Comparison of ENCODE assay signal across 8 cellular contexts in the genomic region with DNA sequence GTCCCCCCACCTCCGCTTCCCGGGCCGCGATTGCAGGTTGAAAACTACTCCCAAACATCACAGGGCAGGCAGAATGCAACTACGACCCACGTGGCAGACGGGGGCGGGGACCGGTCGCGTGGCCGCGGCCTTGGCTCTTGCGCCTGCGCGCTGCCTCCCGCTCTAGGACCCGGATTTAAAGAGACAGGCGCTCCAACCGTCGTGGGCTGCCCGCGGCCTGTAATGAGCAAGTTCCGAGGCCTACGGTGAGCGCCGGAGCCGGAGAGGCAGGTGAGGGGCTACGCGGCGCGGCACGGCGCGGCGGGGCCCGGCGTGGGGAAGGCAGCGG. TPM values are rescaled to one million over a fixed set of nuclear protein-coding genes. Genes with fewer than 3 reads are reported as not detected.
A peak's percentile ranks its signal among the peaks of the same experiment; 100 is the strongest.
DNase-seq lines count a peak whose midpoint lies in the region; ATAC-seq, FAIRE-seq and TF ChIP-seq lines count a peak whose summit lies in the region.

A gene (plus strand): TSS at position 160 of the 328 bp plus-strand sequence. CDS start 2,494 bp downstream, outside the sequence.

- H2AK9ac ChIP-seq in IMR-90 (replicated peaks; ENCODE audit: low read depth, low read length, poor library complexity): peak within 1 kb of the TSS; percentile 99

- H2BK5ac ChIP-seq in IMR-90 (ENCODE audit: low read depth, low read length, poor library complexity, severe bottlenecking): peak within 1 kb of the TSS; percentile 99

- no peak for TF ChIP-seq RAD21 in IMR-90 (IDR thresholded peaks at IDR 0.05; ENCODE audit: low read length)

- peak within 1 kb of the TSS; percentile 86 for H4K5ac ChIP-seq in IMR-90 (ENCODE audit: low read depth, low read length)

- FAIRE-seq in D721Med (lab: Jason Lieb, UNC): no peak

- H3K56ac ChIP-seq in IMR-90 (ENCODE audit: extremely low read depth, insufficient read depth, low read length): peak within 1 kb of the TSS; percentile 79

- H3K36me3 ChIP-seq in IMR-90 (ENCODE audit: control insufficient read depth, insufficient read depth, low read length) (peaks cover 4% of the 10 kb centered on the region; the same call in 1 of the 2 replicates), OCI-LY7 (ENCODE audit: insufficient read depth, low read length) (peaks cover 26% of the 10 kb centered on the region)

- H3K27ac ChIP-seq in IMR-90 (ENCODE audit: insufficient read depth, low read length): peak within 1 kb of the TSS; percentile 96
- peak within 1 kb of the TSS; percentile 82 for H3K27ac ChIP-seq in OCI-LY7 (ENCODE audit: low read depth, low read length, poor library complexity, severe bottlenecking)

- CTCF ChIA-PET in IMR-90 (lab: Yijun Ruan, JAX) (no interaction called here), OCI-LY7 (lab: Charles Lee; ENCODE audit: unreplicated experiment) (no interaction called here)

- no TSS peak for BruUV-seq in IMR-90 (replicated peaks; lab: Mats Ljungman, UMichigan)
- BruUV-seq in OCI-LY7 (replicated peaks; lab: Mats Ljungman, UMichigan): no TSS peak

- H3K4me3 ChIP-seq in IMR-90 (ENCODE audit: insufficient read depth, low read depth, low read length): peak within 1 kb of the TSS; percentile 91
- H3K4me3 ChIP-seq in OCI-LY7 (ENCODE audit: low read depth, low read length, poor library complexity, severe bottlenecking): peak within 1 kb of the TSS; percentile 92

- H3K9ac ChIP-seq in IMR-90 (ENCODE audit: low read depth, low read length): peak within 1 kb of the TSS; percentile 89

- peak within 1 kb of the TSS; percentile 95 for H4K91ac ChIP-seq in IMR-90 (ENCODE audit: insufficient read depth, low read depth, low read length)

- H3K4me1 ChIP-seq in IMR-90 (ENCODE audit: control insufficient read depth, insufficient read depth, low read length): peaks cover 7% of the 10 kb centered on the region
- peaks cover 16% of the 10 kb centered on the region for H3K4me1 ChIP-seq in OCI-LY7 (ENCODE audit: insufficient read depth, low read length, poor library complexity, severe bottlenecking)

- peak within 1 kb of the TSS; percentile 95 for H3K14ac ChIP-seq in IMR-90 (replicated peaks; ENCODE audit: low read depth, low read length)

- H3K18ac ChIP-seq in IMR-90 (ENCODE audit: low read depth, low read length): peak within 1 kb of the TSS; percentile 74

- no peaks in the 10 kb centered on the region for H4K20me1 ChIP-seq in IMR-90 (ENCODE audit: insufficient read depth, low read length)
- no peaks in the 10 kb centered on the region for H4K20me1 ChIP-seq in OCI-LY7 (ENCODE audit: insufficient read depth, low read length)

- H2BK15ac ChIP-seq in IMR-90 (ENCODE audit: low read depth, low read length): peak within 1 kb of the TSS; percentile 62; the same call in 1 of the 3 replicates

- 0 out of 2 replicates have a peak, but pooled peaks cover 3% of the 10 kb centered on the region for H3K9me1 ChIP-seq in IMR-90 (ENCODE audit: insufficient read depth, low read length)

- H3K4ac ChIP-seq in IMR-90 (ENCODE audit: low read depth, low read length): peak within 1 kb of the TSS; percentile 98

- H3K9me2 ChIP-seq in OCI-LY7 (ENCODE audit: insufficient read depth, low read length): no peaks in the 10 kb centered on the region

- TF ChIP-seq POLR2A in IMR-90 (IDR thresholded peaks at IDR 0.05; ENCODE audit: low read depth, low read length): peak; percentile 87

- peak within 1 kb of the TSS; percentile 99 for H2AFZ ChIP-seq in IMR-90 (replicated peaks; ENCODE audit: low read length, poor library complexity)
- peak within 1 kb of the TSS; percentile 90; the same call in 1 of the 2 replicates for H2AFZ ChIP-seq in OCI-LY7 (ENCODE audit: low read length)

- TF ChIP-seq CTCF in D721Med (IDR thresholded peaks at IDR 0.05; ENCODE audit: insufficient read depth, missing control alignments) (no peak), IMR-90 (conservative IDR thresholded peaks at IDR 0.05; ENCODE audit: low read depth, low read length) (no peak), OCI-LY7 (conservative IDR thresholded peaks at IDR 0.05; ENCODE audit: low read length) (no peak)

- intact Hi-C loops in IMR-90 (cut with micrococcal nuclease) (loop anchor here (1.0 to 5.0 kb wide), 2 partner anchors 19 to 137 kb away; a partner anchor contains a TSS), OCI-LY7 (cut with micrococcal nuclease; ENCODE audit: unreplicated experiment) (loop anchor here (2.0 to 5.0 kb wide), 3 partner anchors 108 to 138 kb away; a partner anchor contains a TSS)

- ATAC-seq in GM21528 (IDR thresholded peaks at IDR 0.05; ENCODE audit: low FRiP score, unreplicated experiment): peak; percentile 91
- peak; percentile 78 for ATAC-seq in IMR-90 (ENCODE audit: low read depth)

- peaks cover 25% of the 10 kb centered on the region; the same call in 1 of the 2 replicates for H3K79me2 ChIP-seq in OCI-LY7 (ENCODE audit: insufficient read depth, low read depth, low read length)

- H2BK120ac ChIP-seq in IMR-90 (ENCODE audit: low read depth, low read length): peak within 1 kb of the TSS; percentile 95

- peaks cover 16 to 27% of the 10 kb centered on the region in 2 experiments for H3K79me1 ChIP-seq in IMR-90 (ENCODE audit: low read depth in 1 of 2, low read length in 2 of 2)

- POLR2A ChIA-PET in IMR-90 (lab: Charles Lee; ENCODE audit: unreplicated experiment): interaction anchor here (1.2 kb wide), 1 partner anchor 12 kb away, joined by 4 read pairs; no protein-coding TSS in a partner anchor
- POLR2A ChIA-PET in OCI-LY7 (lab: Charles Lee): interaction anchor here (1.7 kb wide), 1 partner anchor 16 kb away, joined by 7 read pairs; no protein-coding TSS in a partner anchor

- WGBS in IMR-90 (ENCODE audit: extremely low coverage in 2 of 2, insufficient read length in 1 of 2), 2 experiments: 0% methylated on average over 25 of the region's 39 CpGs; no CpG with 5 or more reads in 1 of the 2 experiments

- H3K23ac ChIP-seq in IMR-90 (ENCODE audit: low read depth, low read length): peak within 1 kb of the TSS; percentile 82

- H3K4me2 ChIP-seq in IMR-90 (ENCODE audit: low read depth, low read length) (peak within 1 kb of the TSS; percentile 85), OCI-LY7 (ENCODE audit: low read length) (peak within 1 kb of the TSS; percentile 99)

- no peak within 1 kb of the TSS for H2BK20ac ChIP-seq in IMR-90 (ENCODE audit: low read depth, low read length)

- dilution Hi-C loops in IMR-90 (cut with HindIII; ENCODE audit: low sequenced_read_pairs, unreplicated experiment): no loop called here

- in situ Hi-C loops in IMR-90 (cut with MboI; ENCODE audit: low sequenced_read_pairs): loop anchor here (25.0 kb wide), 1 partner anchor 607 kb away; a partner anchor contains a TSS

- H3K27me3 ChIP-seq in IMR-90 (ENCODE audit: control insufficient read depth, insufficient read depth, low read length): no peaks in the 10 kb centered on the region

- DNase-seq in D721Med (ENCODE audit: insufficient read length, low spot score) (peak; percentile 73), IMR-90 (peak; percentile 92), OCI-LY7 (ENCODE audit: low spot score) (peak; percentile 95), activated T-cell treated with anti-CD3 and anti-CD28 coated beads for 1 hour (ENCODE audit: low read depth) (peak; percentile 89), epidermal melanocyte (ENCODE audit: insufficient read length, low spot score) (peak; percentile 91), middle frontal gyrus (ENCODE audit: extremely low spot score, low spot score) (peak; percentile 88)
- DNase-seq in stimulated activated CD8-positive, alpha-beta memory T cell treated with anti-CD3 and anti-CD28 coated beads, Interleukin-2, amount 100 ng/mL, for 1 hour (ENCODE audit: low read depth in 2 of 2): peak; percentile 89

- peak within 1 kb of the TSS; percentile 68 to 94 for H4K8ac ChIP-seq in IMR-90 (ENCODE audit: low read depth in 2 of 2, low read length in 2 of 2)

- H2AK5ac ChIP-seq in IMR-90 (ENCODE audit: low read depth, low read length): peak within 1 kb of the TSS; percentile 24

- H3K9me3 ChIP-seq in IMR-90 (ENCODE audit: control insufficient read depth, insufficient read depth, low read length) (no peaks in the 10 kb centered on the region), OCI-LY7 (ENCODE audit: low read length) (no peaks in the 10 kb centered on the region)

TF ChIP-seq in IMR-90, 13 proteins besides CTCF, POLR2A, EP300 and RAD21 (continues in another document):
- TF ChIP-seq BHLHE40 (IDR thresholded peaks at IDR 0.05; ENCODE audit: low read depth, low read length) (peak; percentile 56), MXI1 (IDR thresholded peaks at IDR 0.05; ENCODE audit: borderline replicate concordance, low read depth, low read length) (peak; percentile 100), NFE2L2 (IDR thresholded peaks at IDR 0.05; ENCODE audit: low read depth, low read length) (no peak), CHD1 (IDR thresholded peaks at IDR 0.05; ENCODE audit: low read depth, low read length) (no peak), FOS (IDR thresholded peaks at IDR 0.05; ENCODE audit: low read depth, low read length) (no peak), RCOR1 (IDR thresholded peaks at IDR 0.05; ENCODE audit: insufficient replicate concordance, low read length) (no peak), MAFK (IDR thresholded peaks at IDR 0.05; ENCODE audit: low read depth, low read length) (no peak), SMC3 (IDR thresholded peaks at IDR 0.05; ENCODE audit: low read depth, low read length) (no peak), MAZ (IDR thresholded peaks at IDR 0.05; ENCODE audit: borderline replicate concordance, low read depth, low read length) (peak; percentile 62; the same call in 1 of the 2 replicates)
- TF ChIP-seq, protein P1, sequence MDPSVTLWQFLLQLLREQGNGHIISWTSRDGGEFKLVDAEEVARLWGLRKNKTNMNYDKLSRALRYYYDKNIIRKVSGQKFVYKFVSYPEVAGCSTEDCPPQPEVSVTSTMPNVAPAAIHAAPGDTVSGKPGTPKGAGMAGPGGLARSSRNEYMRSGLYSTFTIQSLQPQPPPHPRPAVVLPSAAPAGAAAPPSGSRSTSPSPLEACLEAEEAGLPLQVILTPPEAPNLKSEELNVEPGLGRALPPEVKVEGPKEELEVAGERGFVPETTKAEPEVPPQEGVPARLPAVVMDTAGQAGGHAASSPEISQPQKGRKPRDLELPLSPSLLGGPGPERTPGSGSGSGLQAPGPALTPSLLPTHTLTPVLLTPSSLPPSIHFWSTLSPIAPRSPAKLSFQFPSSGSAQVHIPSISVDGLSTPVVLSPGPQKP (IDR thresholded peaks at IDR 0.05; ENCODE audit: borderline replicate concordance, low read depth, low read length): no peak

RNA-seq across cellular contexts. Expression of the gene that starts here (rescaled TPM):
- total RNA-seq in IMR-90 (2012; rRNA removed) (35.8 and 41.9 TPM in 2 replicates), OCI-LY7 (2022) (67.3 and 68.6 TPM in 2 replicates)
- polyA plus RNA-seq in IMR-90 (2012; rRNA removed): 28.3 and 36.4 TPM in 2 replicates
- polyA plus RNA-seq in IMR-90 (2012; cell fraction: cytosol; rRNA removed): 18.8 and 24.6 TPM in 2 replicates
- 34.5 and 61.5 TPM in 2 replicates for polyA plus RNA-seq in IMR-90 (2012; cell fraction: nucleus; rRNA removed; ENCODE audit: low replicate concordance)
- total RNA-seq in OCI-LY7 (2014; rRNA removed; shearing (Covaris generic)): 65.6 and 92.2 TPM in 2 replicates

Comparison
In these comparisons a context has a peak if more than half of its experiments do, and no peak if none do; other contexts are left out.
1. Peak in every context shown above with its lines: DNase-seq, ATAC-seq, H3K4me3 ChIP-seq and H3K27ac ChIP-seq.